1 cellular context compared by ENCODE assay signal in genomic region chr5:31106259-31106658, GRCh38.
TF ChIP-seq lines count a peak whose summit lies in the region.

No MANE protein-coding gene starts in this region.

TF ChIP-seq in GM23338, 12 proteins besides CTCF, POLR2A, EP300 and RAD21 (continued from another document):
- TF ChIP-seq ETS1 (IDR thresholded peaks at IDR 0.05) (no peak), ZNF331 (CRISPR knock-in tag; IDR thresholded peaks at IDR 0.05; ENCODE audit: low read depth) (no peak), EZH2phosphoT487 (IDR thresholded peaks at IDR 0.05; ENCODE audit: unreplicated experiment) (no peak), EZH2 (IDR thresholded peaks at IDR 0.05; ENCODE audit: low read depth, unreplicated experiment) (no peak), NANOG (IDR thresholded peaks at IDR 0.05; ENCODE audit: borderline replicate concordance) (no peak), POLR2AphosphoS5 (IDR thresholded peaks at IDR 0.05; ENCODE audit: low read depth) (no peak)
- TF ChIP-seq, protein P1, sequence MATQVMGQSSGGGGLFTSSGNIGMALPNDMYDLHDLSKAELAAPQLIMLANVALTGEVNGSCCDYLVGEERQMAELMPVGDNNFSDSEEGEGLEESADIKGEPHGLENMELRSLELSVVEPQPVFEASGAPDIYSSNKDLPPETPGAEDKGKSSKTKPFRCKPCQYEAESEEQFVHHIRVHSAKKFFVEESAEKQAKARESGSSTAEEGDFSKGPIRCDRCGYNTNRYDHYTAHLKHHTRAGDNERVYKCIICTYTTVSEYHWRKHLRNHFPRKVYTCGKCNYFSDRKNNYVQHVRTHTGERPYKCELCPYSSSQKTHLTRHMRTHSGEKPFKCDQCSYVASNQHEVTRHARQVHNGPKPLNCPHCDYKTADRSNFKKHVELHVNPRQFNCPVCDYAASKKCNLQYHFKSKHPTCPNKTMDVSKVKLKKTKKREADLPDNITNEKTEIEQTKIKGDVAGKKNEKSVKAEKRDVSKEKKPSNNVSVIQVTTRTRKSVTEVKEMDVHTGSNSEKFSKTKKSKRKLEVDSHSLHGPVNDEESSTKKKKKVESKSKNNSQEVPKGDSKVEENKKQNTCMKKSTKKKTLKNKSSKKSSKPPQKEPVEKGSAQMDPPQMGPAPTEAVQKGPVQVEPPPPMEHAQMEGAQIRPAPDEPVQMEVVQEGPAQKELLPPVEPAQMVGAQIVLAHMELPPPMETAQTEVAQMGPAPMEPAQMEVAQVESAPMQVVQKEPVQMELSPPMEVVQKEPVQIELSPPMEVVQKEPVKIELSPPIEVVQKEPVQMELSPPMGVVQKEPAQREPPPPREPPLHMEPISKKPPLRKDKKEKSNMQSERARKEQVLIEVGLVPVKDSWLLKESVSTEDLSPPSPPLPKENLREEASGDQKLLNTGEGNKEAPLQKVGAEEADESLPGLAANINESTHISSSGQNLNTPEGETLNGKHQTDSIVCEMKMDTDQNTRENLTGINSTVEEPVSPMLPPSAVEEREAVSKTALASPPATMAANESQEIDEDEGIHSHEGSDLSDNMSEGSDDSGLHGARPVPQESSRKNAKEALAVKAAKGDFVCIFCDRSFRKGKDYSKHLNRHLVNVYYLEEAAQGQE (IDR thresholded peaks at IDR 0.05; ENCODE audit: unreplicated experiment), result no peak
